Comparison of ENCODE assay signal across 8 cellular contexts in genomic region chr10:50625663-50626062, GRCh38. TPM values are rescaled to one million over a fixed set of nuclear protein-coding genes. Genes with fewer than 3 reads are reported as not detected.
DNase-seq lines count a peak whose midpoint lies in the region; TF ChIP-seq lines count a peak whose summit lies in the region.

No MANE protein-coding gene starts in this region.

- H3K18ac ChIP-seq in H9 (ENCODE audit: insufficient read length, low read depth, low read length): peak overlapping the region; percentile 98

- peaks cover 11% of the 10 kb centered on the region; the same call in 1 of the 2 replicates for H3K4me1 ChIP-seq in H9 (ENCODE audit: insufficient read depth, low read length)
- peaks cover 14% of the 10 kb centered on the region for H3K4me1 ChIP-seq in smooth muscle cell (ENCODE audit: low read depth)

- H3K79me1 ChIP-seq in H9 (ENCODE audit: insufficient read depth, low read depth, low read length, poor library complexity, severe bottlenecking): no peaks in the 10 kb centered on the region

- H3K56ac ChIP-seq in H9 (ENCODE audit: insufficient read length, low read depth, low read length): no peak overlapping the region

- H3K9ac ChIP-seq in H9 (ENCODE audit: extremely low read depth, insufficient read length, low read length): peak overlapping the region; percentile 82
- H3K9ac ChIP-seq in smooth muscle cell (ENCODE audit: low read depth): peak overlapping the region; percentile 41

- H3K36me3 ChIP-seq in smooth muscle cell (ENCODE audit: low read depth): no peaks in the 10 kb centered on the region

- H3K4me3 Mint-ChIP-seq in H9: peak overlapping the region; percentile 83 to 92
- H3K4me3 Mint-ChIP-seq in activated T-helper 1 cell treated with anti-CD3 and anti-CD28 coated beads, Interleukin-12 subunit alpha, Interleukin-12 subunit beta, Interleukin-2, Interleukin-4 antibody, amounts not matched to agents 30 ng/mL and 10 ng/mL and 1 ng/mL, durations not matched to agents 14 hours and 24 hours and 36 hours: peak overlapping the region; percentile 89

- DNase-seq in A172 (ENCODE audit: low spot score) (peak; percentile 4), H9 (no peak), smooth muscle cell (lab: John Stamatoyannopoulos, UW; ENCODE audit: unreplicated experiment) (no peak), DMS79 treated with DMSO at 0.1 percent for 48 hours (lab: John Stamatoyannopoulos, UW) (no peak)
- no peak for DNase-seq in activated T-helper 1 cell treated with anti-CD3 and anti-CD28 coated beads, Interleukin-12 subunit alpha, Interleukin-12 subunit beta, Interleukin-2, Interleukin-4 antibody, amounts not matched to agents 30 ng/mL and 10 ng/mL and 1 ng/mL, durations not matched to agents 14 hours and 24 hours and 36 hours (ENCODE audit: low spot score)
- no peak for DNase-seq in activated CD4-positive, alpha-beta T cell treated with anti-CD3 and anti-CD28 coated beads for 4 hours
- DNase-seq in activated CD8-positive, alpha-beta memory T cell treated with anti-CD3 and anti-CD28 coated beads, Interleukin-2, amount 50 U/mL, for 4 hours: no peak

- intact Hi-C loops in activated T-helper 1 cell treated with anti-CD3 and anti-CD28 coated beads, Interleukin-12 subunit alpha, Interleukin-12 subunit beta, Interleukin-2, Interleukin-4 antibody, amounts not matched to agents 30 ng/mL and 10 ng/mL and 1 ng/mL, durations not matched to agents 14 hours and 24 hours and 36 hours (cut with micrococcal nuclease): loop anchor here (1.0 to 10.0 kb wide), 4 partner anchors 11 to 331 kb away; no protein-coding TSS in a partner anchor

- no CpG with 5 or more reads among the region's 6 CpGs for WGBS in H9 (ENCODE audit: extremely low coverage, insufficient read length, low lambda C conversion rate)
- WGBS in smooth muscle cell (ENCODE audit: low lambda C conversion rate): 2% methylated on average over 6 of the region's 6 CpGs

- peak overlapping the region; percentile 86 for H2BK5ac ChIP-seq in H9 (ENCODE audit: insufficient read length, low read length)

- peaks cover 28% of the 10 kb centered on the region for H3K23me2 ChIP-seq in H9 (ENCODE audit: insufficient read length, low read depth, low read length, poor library complexity, severe bottlenecking)

- H3T11ph ChIP-seq in H9 (ENCODE audit: low read length): no peak overlapping the region

- H3K4me1 Mint-ChIP-seq in H9: peaks cover 63 to 70% of the 10 kb centered on the region in 2 experiments
- peaks cover 41% of the 10 kb centered on the region for H3K4me1 Mint-ChIP-seq in activated T-helper 1 cell treated with anti-CD3 and anti-CD28 coated beads, Interleukin-12 subunit alpha, Interleukin-12 subunit beta, Interleukin-2, Interleukin-4 antibody, amounts not matched to agents 30 ng/mL and 10 ng/mL and 1 ng/mL, durations not matched to agents 14 hours and 24 hours and 36 hours (ENCODE audit: low read depth)

- H3K14ac ChIP-seq in H9 (ENCODE audit: insufficient read depth, low read length): peak overlapping the region; percentile 99; the same call in 1 of the 2 replicates

- H2BK20ac ChIP-seq in H9 (ENCODE audit: low read depth, low read length, poor library complexity, severe bottlenecking): no peak overlapping the region

- H2BK120ac ChIP-seq in H9 (ENCODE audit: low read depth, low read length, poor library complexity, severe bottlenecking): no peak overlapping the region

- no peak overlapping the region for H4K8ac ChIP-seq in H9 (replicated peaks; ENCODE audit: insufficient read length, low read depth, low read length)

- no peak overlapping the region for H4K91ac ChIP-seq in H9 (ENCODE audit: insufficient read length, low read depth, low read length)

- peak overlapping the region; percentile 52 for H2BK12ac ChIP-seq in H9 (ENCODE audit: insufficient read length, low read depth, low read length)

- H3F3A ChIP-seq in smooth muscle cell (ENCODE audit: low read depth): peaks cover 14% of the 10 kb centered on the region

- peaks cover 2% of the 10 kb centered on the region for H3K27me3 Mint-ChIP-seq in H9 (ENCODE audit: low read depth)
- no peaks in the 10 kb centered on the region for H3K27me3 Mint-ChIP-seq in activated T-helper 1 cell treated with anti-CD3 and anti-CD28 coated beads, Interleukin-12 subunit alpha, Interleukin-12 subunit beta, Interleukin-2, Interleukin-4 antibody, amounts not matched to agents 30 ng/mL and 10 ng/mL and 1 ng/mL, durations not matched to agents 14 hours and 24 hours and 36 hours (ENCODE audit: insufficient read depth)

- H3K79me2 ChIP-seq in H9 (ENCODE audit: insufficient read depth, low read length) (no peaks in the 10 kb centered on the region; the same call in 1 of the 2 replicates), smooth muscle cell (ENCODE audit: low read depth) (peaks cover 4% of the 10 kb centered on the region)

- no peak overlapping the region for H2AK5ac ChIP-seq in H9 (ENCODE audit: insufficient read length, low read length)

- no peaks in the 10 kb centered on the region; a peak in 1 of 7 replicates for H3K36me3 Mint-ChIP-seq in H9 (ENCODE audit: insufficient read depth in 1 of 3, low read depth in 3 of 3)
- peaks cover 4% of the 10 kb centered on the region for H3K36me3 Mint-ChIP-seq in activated T-helper 1 cell treated with anti-CD3 and anti-CD28 coated beads, Interleukin-12 subunit alpha, Interleukin-12 subunit beta, Interleukin-2, Interleukin-4 antibody, amounts not matched to agents 30 ng/mL and 10 ng/mL and 1 ng/mL, durations not matched to agents 14 hours and 24 hours and 36 hours (ENCODE audit: low read depth)

- H3K4me2 ChIP-seq in H9 (ENCODE audit: insufficient read depth, insufficient read length, low read length) (peak overlapping the region; percentile 82), smooth muscle cell (peak overlapping the region; percentile 95)

- no peaks in the 10 kb centered on the region for H3K9me3 Mint-ChIP-seq in H9
- H3K9me3 Mint-ChIP-seq in activated T-helper 1 cell treated with anti-CD3 and anti-CD28 coated beads, Interleukin-12 subunit alpha, Interleukin-12 subunit beta, Interleukin-2, Interleukin-4 antibody, amounts not matched to agents 30 ng/mL and 10 ng/mL and 1 ng/mL, durations not matched to agents 14 hours and 24 hours and 36 hours: no peaks in the 10 kb centered on the region

- H3K23ac ChIP-seq in H9 (ENCODE audit: insufficient read length, low read depth, low read length): no peak overlapping the region

- no peak overlapping the region for H2BK15ac ChIP-seq in H9 (ENCODE audit: low read depth, low read length)

- H3K4me3 ChIP-seq in iPS-11a (ENCODE audit: low read depth, low read length) (peak overlapping the region; percentile 78), smooth muscle cell (peak overlapping the region; percentile 89)

- H3K27me3 ChIP-seq in H9 (ENCODE audit: insufficient read depth, low read length): no peaks in the 10 kb centered on the region
- no peaks in the 10 kb centered on the region for H3K27me3 ChIP-seq in smooth muscle cell (ENCODE audit: low read depth)

- no peaks in the 10 kb centered on the region for H4K20me1 ChIP-seq in H9 (ENCODE audit: control insufficient read depth, insufficient read depth, insufficient read length)
- peaks cover 10% of the 10 kb centered on the region for H4K20me1 ChIP-seq in smooth muscle cell (ENCODE audit: low read depth)

- no peak overlapping the region for H3K4ac ChIP-seq in H9 (ENCODE audit: low read depth, low read length)

- H3K9me3 ChIP-seq in H9 (ENCODE audit: control insufficient read depth, low read depth, low read length): no peaks in the 10 kb centered on the region
- H3K9me3 ChIP-seq in smooth muscle cell (replicated peaks; ENCODE audit: low read depth): no peaks in the 10 kb centered on the region

- H4K5ac ChIP-seq in H9 (ENCODE audit: insufficient read length, low read depth, low read length): no peak overlapping the region

- H3K27ac ChIP-seq in H9 (ENCODE audit: insufficient read length, low read depth, low read length) (peak overlapping the region; percentile 99), smooth muscle cell (ENCODE audit: low read depth) (peak overlapping the region; percentile 89)

- TF ChIP-seq CTCF in H9 (conservative IDR thresholded peaks at IDR 0.05) (no peak), smooth muscle cell (IDR thresholded peaks at IDR 0.05; ENCODE audit: borderline replicate concordance, insufficient read depth, poor library complexity, severe bottlenecking) (no peak)

- H3K27ac Mint-ChIP-seq in H9: peak overlapping the region; percentile 97 to 99 (median 99)
- H3K27ac Mint-ChIP-seq in activated T-helper 1 cell treated with anti-CD3 and anti-CD28 coated beads, Interleukin-12 subunit alpha, Interleukin-12 subunit beta, Interleukin-2, Interleukin-4 antibody, amounts not matched to agents 30 ng/mL and 10 ng/mL and 1 ng/mL, durations not matched to agents 14 hours and 24 hours and 36 hours: peak overlapping the region; percentile 88

- no peak overlapping the region for H2AFZ ChIP-seq in H9 (ENCODE audit: low read length)
- H2AFZ ChIP-seq in smooth muscle cell (ENCODE audit: low read depth): peak overlapping the region; percentile 99

RNA-seq across cellular contexts. Expression of gene SGMS1, which starts 1.9 kb away (rescaled TPM):
- total RNA-seq in A172 (2014; rRNA removed; shearing (Covaris generic)): 20.0 and 24.3 TPM in 2 replicates
- total RNA-seq in H9 (2021) (19.3 and 20.4 TPM in 2 replicates), smooth muscle cell (14.3 and 20.6 TPM in 2 replicates)
- 18.2 and 18.6 TPM in 2 replicates for total RNA-seq in activated T-helper 1 cell treated with anti-CD3 and anti-CD28 coated beads, Interleukin-12 subunit alpha, Interleukin-12 subunit beta, Interleukin-2, Interleukin-4 antibody, amounts not matched to agents 30 ng/mL and 10 ng/mL and 1 ng/mL, durations not matched to agents 14 hours and 24 hours and 36 hours
- polyA plus RNA-seq in smooth muscle cell: 3.9 and 4.0 TPM in 2 replicates
